In the genomic region with DNA sequence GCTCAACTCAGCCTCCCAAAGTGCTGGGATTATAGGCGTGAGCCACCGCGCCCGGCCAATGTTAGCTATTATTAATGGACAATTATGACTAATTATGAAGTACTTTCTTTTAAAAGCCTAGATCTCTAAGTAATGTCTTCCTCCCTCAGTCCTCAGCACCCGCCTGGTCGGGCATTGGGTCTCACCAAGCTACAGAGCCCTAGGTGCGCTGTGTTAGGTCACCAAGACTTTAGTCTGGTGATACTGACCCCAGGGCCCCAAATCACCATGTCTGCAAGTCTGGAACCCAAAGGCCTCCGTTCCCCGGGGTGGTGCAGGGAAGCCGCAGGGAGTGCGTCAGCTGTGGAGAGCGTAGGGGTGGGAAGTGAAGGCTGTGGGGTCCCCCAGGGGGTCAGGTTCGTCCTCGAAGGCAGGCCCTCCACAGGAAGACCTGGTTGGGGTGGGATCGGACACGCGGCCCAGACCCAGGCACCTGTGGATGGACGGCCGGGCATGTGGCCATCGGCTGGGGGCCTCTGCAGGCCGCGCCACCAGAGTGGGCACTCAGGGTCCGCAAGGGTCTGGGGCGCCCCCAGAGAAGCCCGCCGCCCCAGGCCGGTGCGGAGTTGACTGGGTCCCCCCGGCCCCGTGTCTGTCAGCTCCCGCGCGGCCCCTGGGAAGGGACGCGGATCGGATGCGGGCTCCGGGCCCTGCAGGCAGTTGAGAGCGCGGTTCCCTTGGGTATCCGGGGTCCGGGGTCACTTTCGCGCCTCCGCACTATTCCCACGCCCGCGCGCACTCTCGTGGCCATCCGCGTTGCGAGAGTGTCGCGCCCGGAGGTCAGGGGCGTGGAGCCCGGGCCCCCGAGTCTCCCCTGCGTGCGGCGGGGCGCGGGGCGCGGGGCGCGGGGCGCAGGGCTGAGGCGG, we compare ENCODE assay signal across 8 cellular contexts. TPM values are rescaled to one million over a fixed set of nuclear protein-coding genes. Genes with fewer than 3 reads are reported as not detected.
DNase-seq lines count a peak whose midpoint lies in the region; ATAC-seq, FAIRE-seq and TF ChIP-seq lines count a peak whose summit lies in the region.

No MANE protein-coding gene starts in this region.

- no peaks in the 10 kb centered on the region for H3K9me3 Mint-ChIP-seq in activated naive CD8-positive, alpha-beta T cell treated with anti-CD3 and anti-CD28 coated beads, Interleukin-2, amount 50 U/mL, for 24 hours

- H3K4me1 ChIP-seq in HUES48 (ENCODE audit: control insufficient read depth, insufficient read depth, low read length): peaks cover 8% of the 10 kb centered on the region

- no peak overlapping the region for H3K27ac Mint-ChIP-seq in activated naive CD8-positive, alpha-beta T cell treated with anti-CD3 and anti-CD28 coated beads, Interleukin-2, amount 50 U/mL, for 24 hours

- peaks cover 8% of the 10 kb centered on the region for H3K27me3 Mint-ChIP-seq in activated naive CD8-positive, alpha-beta T cell treated with anti-CD3 and anti-CD28 coated beads, Interleukin-2, amount 50 U/mL, for 24 hours

- peaks cover 11% of the 10 kb centered on the region for H3K27me3 ChIP-seq in HUES48 (ENCODE audit: control insufficient read depth, insufficient read depth, low read length)

- peak overlapping the region; percentile 71 for H3K4me3 Mint-ChIP-seq in activated naive CD8-positive, alpha-beta T cell treated with anti-CD3 and anti-CD28 coated beads, Interleukin-2, amount 50 U/mL, for 24 hours

- H3K4me3 ChIP-seq in HUES48 (ENCODE audit: low read depth, low read length) (peak overlapping the region; percentile 94), iPS-18c (ENCODE audit: insufficient read depth, low read depth, low read length) (peak overlapping the region; percentile 69)

- H3K9me3 ChIP-seq in HUES48 (ENCODE audit: control insufficient read depth, insufficient read depth, low read length): no peaks in the 10 kb centered on the region
- H3K9me3 ChIP-seq in iPS-18c (ENCODE audit: control insufficient read depth, insufficient read depth, low read length): no peaks in the 10 kb centered on the region

- TF ChIP-seq CTCF in GM13976 (IDR thresholded peaks at IDR 0.05; ENCODE audit: borderline replicate concordance, control extremely low read depth, extremely low read depth, insufficient read depth, missing control alignments): no peak

- H3K36me3 ChIP-seq in HUES48 (ENCODE audit: control insufficient read depth, insufficient read depth, low read length): no peaks in the 10 kb centered on the region

- H3K27ac ChIP-seq in HUES48 (ENCODE audit: low read depth, low read length): peak overlapping the region; percentile 35

- DNase-seq in activated naive CD8-positive, alpha-beta T cell treated with anti-CD3 and anti-CD28 coated beads, Interleukin-2, amount 50 U/mL, for 24 hours: no peak
- peak; percentile 20 for DNase-seq in stimulated activated naive CD8-positive, alpha-beta T cell treated with anti-CD3 and anti-CD28 coated beads, Interleukin-15, Interleukin-2, amounts not matched to agents 100 U/mL and 50 U/mL, for 24 hours
- DNase-seq in GM13976 (ENCODE audit: low spot score) (no peak), urothelium cell line (ENCODE audit: low spot score) (no peak), G401 (ENCODE audit: low spot score) (no peak), hepatic stellate cell (ENCODE audit: low spot score) (no peak)

- peaks cover 38% of the 10 kb centered on the region for H3K4me1 Mint-ChIP-seq in activated naive CD8-positive, alpha-beta T cell treated with anti-CD3 and anti-CD28 coated beads, Interleukin-2, amount 50 U/mL, for 24 hours

- ATAC-seq in activated naive CD8-positive, alpha-beta T cell treated with anti-CD3 and anti-CD28 coated beads, Interleukin-2, amount 50 U/mL, for 24 hours: no peak
- no peak for ATAC-seq in stimulated activated naive CD8-positive, alpha-beta T cell treated with anti-CD3 and anti-CD28 coated beads, Interleukin-15, Interleukin-2, amounts not matched to agents 100 U/mL and 50 U/mL, for 24 hours

- FAIRE-seq in urothelium cell line (lab: Jason Lieb, UNC): no peak

- in situ Hi-C loops in GM13976 (cut with MboI; ENCODE audit: low sequenced_read_pairs, unreplicated experiment): loop anchor here (10.0 kb wide), 1 partner anchor 53 kb away; no protein-coding TSS in a partner anchor
- in situ Hi-C loops in G401 (cut with HindIII; ENCODE audit: low sequenced_read_pairs): no loop called here

- H3K9ac ChIP-seq in HUES48 (ENCODE audit: low read depth, low read length): peak overlapping the region; percentile 59; the same call in 1 of the 2 replicates

- H3K36me3 Mint-ChIP-seq in activated naive CD8-positive, alpha-beta T cell treated with anti-CD3 and anti-CD28 coated beads, Interleukin-2, amount 50 U/mL, for 24 hours (ENCODE audit: low read depth): no peaks in the 10 kb centered on the region

RNA-seq across cellular contexts. Expression of gene PDXK, which starts 0.7 kb away (rescaled TPM):
- total RNA-seq in G401 (2014; rRNA removed; shearing (Covaris generic)): 58.6 and 88.2 TPM in 2 replicates

RNA-seq across cellular contexts. Expression of gene CSTB, which starts 57.9 kb away (rescaled TPM):
- total RNA-seq in G401 (2014; rRNA removed; shearing (Covaris generic)): 8.9 and 10.0 TPM in 2 replicates

RNA-seq across cellular contexts. Expression of gene RRP1B, which starts 58.9 kb away (rescaled TPM):
- total RNA-seq in G401 (2014; rRNA removed; shearing (Covaris generic)): 34.0 and 40.5 TPM in 2 replicates

RNA-seq across cellular contexts. Expression of gene HSF2BP, which starts 58.9 kb away (rescaled TPM):
- 5.3 and 9.1 TPM in 2 replicates for total RNA-seq in G401 (2014; rRNA removed; shearing (Covaris generic))
